1 cellular context compared by ENCODE assay signal in the genomic region with DNA sequence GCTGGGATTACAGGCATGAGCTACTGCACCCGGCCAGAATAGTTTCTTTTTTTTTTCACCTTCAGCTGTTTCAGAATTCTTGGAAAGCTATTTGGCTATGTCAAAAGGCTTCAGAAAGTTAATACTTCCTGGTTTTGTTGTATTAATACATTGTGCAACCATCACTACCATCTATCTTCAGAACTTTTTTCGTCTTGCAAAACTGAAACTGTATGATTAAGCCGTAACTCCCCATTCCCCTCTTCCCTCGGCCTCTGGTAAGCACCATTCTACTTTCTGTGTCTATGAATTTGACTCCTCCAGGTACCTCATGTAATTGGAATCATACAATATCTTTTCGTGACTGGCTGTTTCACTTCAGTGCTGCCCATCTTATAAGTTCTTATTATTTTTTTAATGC.
TF ChIP-seq lines count a peak whose summit lies in the region.

No MANE protein-coding gene starts in this region.

TF ChIP-seq in K562, 482 proteins besides CTCF, POLR2A, EP300 and RAD21 (continued from another document):
- TF ChIP-seq, protein P1, sequence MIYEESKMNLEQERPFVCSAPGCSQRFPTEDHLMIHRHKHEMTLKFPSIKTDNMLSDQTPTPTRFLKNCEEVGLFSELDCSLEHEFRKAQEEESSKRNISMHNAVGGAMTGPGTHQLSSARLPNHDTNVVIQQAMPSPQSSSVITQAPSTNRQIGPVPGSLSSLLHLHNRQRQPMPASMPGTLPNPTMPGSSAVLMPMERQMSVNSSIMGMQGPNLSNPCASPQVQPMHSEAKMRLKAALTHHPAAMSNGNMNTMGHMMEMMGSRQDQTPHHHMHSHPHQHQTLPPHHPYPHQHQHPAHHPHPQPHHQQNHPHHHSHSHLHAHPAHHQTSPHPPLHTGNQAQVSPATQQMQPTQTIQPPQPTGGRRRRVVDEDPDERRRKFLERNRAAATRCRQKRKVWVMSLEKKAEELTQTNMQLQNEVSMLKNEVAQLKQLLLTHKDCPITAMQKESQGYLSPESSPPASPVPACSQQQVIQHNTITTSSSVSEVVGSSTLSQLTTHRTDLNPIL (CRISPR knock-in tag; IDR thresholded peaks at IDR 0.05), result no peak
- TF ChIP-seq PCBP1 (IDR thresholded peaks at IDR 0.05; ENCODE audit: low read depth, low read length, poor library complexity, severe bottlenecking) (no peak), RFX7 (CRISPR knock-in tag; IDR thresholded peaks at IDR 0.05) (no peak), CEBPB (tag; IDR thresholded peaks at IDR 0.05) (peak; percentile 30; the same call in 1 of the 2 replicates)
